ENCODE assay signal across 9 cellular contexts in the genomic region with DNA sequence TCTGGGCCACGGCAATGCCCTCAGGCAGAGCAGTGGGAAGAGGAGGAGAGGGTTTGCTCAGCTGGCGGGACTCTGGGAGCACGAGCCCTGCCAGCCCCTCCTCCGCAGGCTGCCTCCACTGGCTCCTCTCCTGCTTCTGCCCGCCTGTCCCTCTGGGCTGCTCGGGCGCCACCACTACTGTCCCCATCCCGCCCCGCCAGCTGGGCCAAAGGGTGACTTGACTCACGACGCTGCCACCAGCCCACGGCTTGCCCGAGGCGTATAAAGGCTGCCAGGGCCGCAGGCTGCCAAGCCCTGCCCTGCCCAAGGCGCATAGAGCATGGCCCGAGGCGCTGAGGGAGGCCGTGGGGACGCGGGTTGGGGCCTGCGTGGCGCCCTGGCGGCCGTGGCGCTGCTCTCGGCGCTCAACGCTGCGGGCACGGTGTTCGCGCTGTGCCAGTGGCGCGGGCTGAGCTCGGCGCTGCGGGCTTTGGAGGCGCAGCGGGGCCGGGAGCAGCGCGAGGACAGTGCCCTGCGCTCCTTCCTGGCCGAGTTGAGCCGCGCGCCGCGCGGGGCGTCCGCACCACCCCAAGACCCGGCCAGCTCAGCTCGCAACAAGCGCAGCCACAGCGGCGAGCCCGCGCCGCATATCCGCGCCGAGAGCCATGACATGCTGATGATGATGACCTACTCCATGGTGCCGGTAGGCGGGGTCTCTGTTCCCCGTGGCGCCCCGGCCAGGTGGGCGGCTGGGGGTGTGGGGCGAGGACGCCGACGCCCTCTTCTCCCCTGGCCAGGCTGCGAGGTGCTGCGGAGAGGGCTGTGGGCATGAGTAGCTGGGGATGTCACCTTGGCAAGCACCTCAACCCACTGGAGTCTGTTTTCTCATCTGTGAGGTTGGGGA. TPM values are rescaled to one million over a fixed set of nuclear protein-coding genes. Genes with fewer than 3 reads are reported as not detected.
DNase-seq lines count a peak whose midpoint lies in the region; ATAC-seq and TF ChIP-seq lines count a peak whose summit lies in the region.
"Had no signal": no experiment of that assay in that cellular context is flagged by ENCODE, and none has a peak within 500 bp of the region (broad histone marks: within the 10 kb centered on the region; RNA-seq: fewer than 3 reads in every experiment).

A gene (plus strand): TSS at position 290 of the 883 bp plus-strand sequence. CDS start 30 bp downstream, at position 320.

- intact Hi-C loops in heart left ventricle (cut with DNase I) = no loop called here
- intact Hi-C loops in posterior vena cava (cut with DNase I) = no loop called here
- intact Hi-C loops in CD8-positive, alpha-beta T cell (cut with DNase I, micrococcal nuclease) = no loop called here

- TF ChIP-seq CTCF in RWPE2 (IDR thresholded peaks at IDR 0.05; ENCODE audit: poor library complexity, severe bottlenecking) (no peak), heart left ventricle (IDR thresholded peaks at IDR 0.05) (peak in 1 of 12 donors; percentile 11), osteoblast (IDR thresholded peaks at IDR 0.05; ENCODE audit: extremely low read depth, low read depth, low read length) (no peak), GM10266 (IDR thresholded peaks at IDR 0.05; ENCODE audit: control insufficient read depth, insufficient read depth, low read depth, missing control alignments) (no peak)
- no peak for TF ChIP-seq CTCF in CD8-positive, alpha-beta T cell (IDR thresholded peaks at IDR 0.05)

- no peaks in the 10 kb centered on the region for H3K9me3 ChIP-seq in RWPE2 (ENCODE audit: severe bottlenecking)
- H3K9me3 ChIP-seq in heart left ventricle = no peaks in the 10 kb centered on the region
- no peaks in the 10 kb centered on the region for H3K9me3 ChIP-seq in osteoblast (ENCODE audit: low read depth, low read length)
- no peaks in the 10 kb centered on the region for H3K9me3 ChIP-seq in CD8-positive, alpha-beta T cell (ENCODE audit: low read length)

- peak within 1 kb of the TSS; percentile 67 for H2AFZ ChIP-seq in osteoblast (ENCODE audit: low read length)

- POLR2A ChIA-PET in CD8-positive, alpha-beta T cell (lab: Charles Lee) = no interaction called here

- no peak for TF ChIP-seq POLR2A in heart left ventricle (IDR thresholded peaks at IDR 0.05)

- peak within 1 kb of the TSS; percentile 18 for H3K4me3 ChIP-seq in RWPE2 (ENCODE audit: severe bottlenecking)
- peak within 1 kb of the TSS; percentile 34 to 60 (median 52) for H3K4me3 ChIP-seq in heart left ventricle
- peak within 1 kb of the TSS; percentile 72 for H3K4me3 ChIP-seq in osteoblast (ENCODE audit: insufficient read depth, low read length)
- no peak within 1 kb of the TSS for H3K4me3 ChIP-seq in CD8-positive, alpha-beta T cell (ENCODE audit: low read depth, low read length)

- no peak within 1 kb of the TSS for H3K27ac Mint-ChIP-seq in CD8-positive, alpha-beta T cell

- peak within 1 kb of the TSS; percentile 85 for H3K4me2 ChIP-seq in osteoblast (ENCODE audit: insufficient read depth, low read length)

- no peaks in the 10 kb centered on the region for H3K4me1 Mint-ChIP-seq in CD8-positive, alpha-beta T cell (ENCODE audit: low read depth)

- no peaks in the 10 kb centered on the region for H3K4me1 ChIP-seq in RWPE2 (ENCODE audit: insufficient read depth, poor library complexity, severe bottlenecking)
- peaks cover 0 to 23% (median 9%) of the 10 kb centered on the region in 12 donors for H3K4me1 ChIP-seq in heart left ventricle
- H3K4me1 ChIP-seq in osteoblast (ENCODE audit: insufficient read depth, low read length) = peaks cover 10% of the 10 kb centered on the region
- no peaks in the 10 kb centered on the region for H3K4me1 ChIP-seq in CD8-positive, alpha-beta T cell (ENCODE audit: insufficient read depth, low read length)

- peaks cover 8% of the 10 kb centered on the region for H3K27me3 Mint-ChIP-seq in CD8-positive, alpha-beta T cell (ENCODE audit: low read depth)

- DNase-seq in EL = peak; percentile 18
- no peak for DNase-seq in RWPE2 (ENCODE audit: low spot score)
- peak; percentile 35 to 82 (median 71) for DNase-seq in heart left ventricle
- DNase-seq in osteoblast (ENCODE audit: insufficient read length, low spot score, missing footprints) = peak; percentile 87
- no peak for DNase-seq in posterior vena cava (ENCODE audit: low spot score)
- no peak for DNase-seq in CD8-positive, alpha-beta T cell
- DNase-seq in GM10266 (ENCODE audit: extremely low spot score) = no peak

- WGBS in heart left ventricle, 4 donors = 7 to 16% (median 8%) methylated on average over 48 to 76 of the region's 76 CpGs

- H3K4me3 Mint-ChIP-seq in CD8-positive, alpha-beta T cell = no peak within 1 kb of the TSS

- no peaks in the 10 kb centered on the region for H3K9me3 Mint-ChIP-seq in CD8-positive, alpha-beta T cell

- H3K27me3 ChIP-seq in RWPE2 (ENCODE audit: insufficient read depth, poor library complexity, severe bottlenecking) = peaks cover 11% of the 10 kb centered on the region
- H3K27me3 ChIP-seq in heart left ventricle = peaks cover 0 to 12% (median 2%) of the 10 kb centered on the region in 9 donors
- peaks cover 19% of the 10 kb centered on the region for H3K27me3 ChIP-seq in osteoblast (ENCODE audit: insufficient read depth, low read length)
- no peaks in the 10 kb centered on the region for H3K27me3 ChIP-seq in CD8-positive, alpha-beta T cell (ENCODE audit: insufficient read depth, low read length)

- no peaks in the 10 kb centered on the region for H4K20me1 ChIP-seq in osteoblast (ENCODE audit: insufficient read depth, low read length)

- no peaks in the 10 kb centered on the region for H3K36me3 Mint-ChIP-seq in CD8-positive, alpha-beta T cell

- H3K27ac ChIP-seq in RWPE2 (ENCODE audit: poor library complexity, severe bottlenecking) = no peak within 1 kb of the TSS
- peak within 1 kb of the TSS; percentile 56 to 80 (median 73) for H3K27ac ChIP-seq in heart left ventricle
- no peak within 1 kb of the TSS for H3K27ac ChIP-seq in osteoblast (ENCODE audit: low read depth, low read length)
- no peak within 1 kb of the TSS for H3K27ac ChIP-seq in CD8-positive, alpha-beta T cell (ENCODE audit: low read depth, low read length)

- CTCF ChIA-PET in CD8-positive, alpha-beta T cell (lab: Charles Lee) = no interaction called here

- ATAC-seq in RWPE2 (ENCODE audit: low read depth) (peak; percentile 82), heart left ventricle (peak; percentile 55 to 91 (median 88)), HG03442 (IDR thresholded peaks at IDR 0.05; ENCODE audit: unreplicated experiment) (no peak)
- ATAC-seq in CD8-positive, alpha-beta T cell = no peak
- ATAC-seq: HCT116 had no signal

- no peaks in the 10 kb centered on the region for H3K79me2 ChIP-seq in osteoblast (ENCODE audit: insufficient read depth, low read length)

- H3K36me3 ChIP-seq in RWPE2 (ENCODE audit: low read depth) = no peaks in the 10 kb centered on the region
- no peaks in the 10 kb centered on the region for H3K36me3 ChIP-seq in heart left ventricle
- no peaks in the 10 kb centered on the region for H3K36me3 ChIP-seq in osteoblast (ENCODE audit: insufficient read depth, low read length)
- no peaks in the 10 kb centered on the region for H3K36me3 ChIP-seq in CD8-positive, alpha-beta T cell (ENCODE audit: insufficient read depth, low read length)

RNA-seq across cellular contexts. Expression of the gene that starts here (rescaled TPM):
- total RNA-seq in heart left ventricle = 10 to 100 TPM in 7 of 9 donors, 1 to 10 TPM in 2; 7.2 to 15.3 (median 10.4) TPM
- 1 to 10 TPM; 1.1 to 2.9 TPM for polyA plus RNA-seq in heart left ventricle
- total RNA-seq in osteoblast = 0.59 and 1.1 TPM in 2 replicates
- total RNA-seq in posterior vena cava = 10 to 100 TPM in 1 of 2 donors, 1 to 10 TPM in 1; 8.1 to 10.1 TPM
- total RNA-seq in CD8-positive, alpha-beta T cell = not detected

Comparison
In these comparisons a context has a peak if more than half of its experiments do, and no peak if none do; other contexts are left out.
1. DNase-seq: peak in EL (single experiment), heart left ventricle (5 of 5) and osteoblast (single experiment); none in RWPE2 (single experiment), posterior vena cava (single experiment), CD8-positive, alpha-beta T cell (0 of 7) and GM10266 (single experiment).
2. ATAC-seq: peak in RWPE2 (single experiment) and heart left ventricle (4 of 4); none in CD8-positive, alpha-beta T cell (single experiment) and HG03442 (single experiment).
3. H3K27ac ChIP-seq: peak in heart left ventricle (12 of 12); none in RWPE2 (single experiment), osteoblast (single experiment) and CD8-positive, alpha-beta T cell (single experiment).